ENCODE assay signal across 1 cellular context in the genomic region with DNA sequence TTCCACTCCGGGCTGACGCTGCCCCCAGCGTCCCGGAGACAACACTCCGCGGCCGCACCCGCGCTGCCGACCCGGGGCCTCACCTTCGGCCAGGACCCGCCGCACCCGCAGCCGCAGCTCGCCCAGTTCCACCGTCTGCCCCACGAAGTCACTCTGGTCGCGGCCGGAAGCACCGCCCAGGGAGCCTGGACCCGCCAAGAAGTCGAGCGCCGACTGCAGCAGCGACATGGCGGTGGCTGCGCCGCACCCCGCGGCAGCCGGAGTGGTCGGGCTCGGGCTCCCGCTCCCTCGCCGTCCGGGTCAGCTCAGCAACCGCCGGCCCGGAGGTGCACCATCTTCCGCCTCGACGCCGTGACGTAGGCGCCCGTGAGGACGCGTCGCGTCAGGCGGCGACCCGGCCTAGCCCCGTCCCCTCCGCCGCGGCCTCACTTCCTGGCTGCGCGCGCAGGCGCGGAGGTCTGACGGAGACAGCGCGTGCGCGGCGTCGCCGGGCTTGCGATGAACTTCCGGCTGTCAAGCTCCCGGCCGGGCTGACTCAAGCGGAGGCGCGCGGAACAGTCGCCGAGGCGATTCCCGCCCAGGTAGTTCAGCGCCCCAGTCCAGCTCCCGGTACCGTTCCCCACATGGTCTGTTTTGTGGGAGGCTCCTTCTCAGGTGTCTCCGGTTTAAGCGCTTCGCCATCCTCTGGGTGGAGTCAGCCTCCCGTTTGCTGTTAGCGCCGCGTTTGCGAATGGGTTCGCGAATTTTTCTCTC.
TF ChIP-seq lines count a peak whose summit lies in the region.

TSS of gene GAK (minus strand) at position 357 of the 753 bp plus-strand sequence. CDS start at position 228, 129 bp downstream.
A gene with protein sequence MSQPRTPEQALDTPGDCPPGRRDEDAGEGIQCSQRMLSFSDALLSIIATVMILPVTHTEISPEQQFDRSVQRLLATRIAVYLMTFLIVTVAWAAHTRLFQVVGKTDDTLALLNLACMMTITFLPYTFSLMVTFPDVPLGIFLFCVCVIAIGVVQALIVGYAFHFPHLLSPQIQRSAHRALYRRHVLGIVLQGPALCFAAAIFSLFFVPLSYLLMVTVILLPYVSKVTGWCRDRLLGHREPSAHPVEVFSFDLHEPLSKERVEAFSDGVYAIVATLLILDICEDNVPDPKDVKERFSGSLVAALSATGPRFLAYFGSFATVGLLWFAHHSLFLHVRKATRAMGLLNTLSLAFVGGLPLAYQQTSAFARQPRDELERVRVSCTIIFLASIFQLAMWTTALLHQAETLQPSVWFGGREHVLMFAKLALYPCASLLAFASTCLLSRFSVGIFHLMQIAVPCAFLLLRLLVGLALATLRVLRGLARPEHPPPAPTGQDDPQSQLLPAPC (plus strand): TSS at position 501 of the 753 bp plus-strand sequence. CDS start 15,280 bp downstream, outside the sequence.

TF ChIP-seq in HepG2, 621 proteins besides CTCF, POLR2A, EP300 and RAD21 (continued from another document and continues in another):
- TF ChIP-seq ZNF274 (CRISPR knock-in tag; IDR thresholded peaks at IDR 0.05) (peak; percentile 42; the same call in 1 of the 2 replicates), TARDBP (CRISPR knock-in tag; IDR thresholded peaks at IDR 0.05) (peak; percentile 86), HDAC1 (CRISPR knock-in tag; IDR thresholded peaks at IDR 0.05) (peak; percentile 97), U2AF1 (optimal IDR thresholded peaks at IDR 0.05; ENCODE audit: low read depth, low read length) (peak; percentile 84), ZUFSP (CRISPR knock-in tag; IDR thresholded peaks at IDR 0.05; ENCODE audit: borderline replicate concordance) (no peak), ZC3H4 (CRISPR knock-in tag; IDR thresholded peaks at IDR 0.05; ENCODE audit: borderline replicate concordance) (no peak), TOPORS (CRISPR knock-in tag; IDR thresholded peaks at IDR 0.05) (peak; percentile 82), CBX1 (IDR thresholded peaks at IDR 0.05; ENCODE audit: low read depth) (no peak), PRMT3 (CRISPR knock-in tag; IDR thresholded peaks at IDR 0.05; ENCODE audit: borderline replicate concordance, low read depth) (no peak), SMYD3 (CRISPR knock-in tag; IDR thresholded peaks at IDR 0.05) (no peak), HHEX (CRISPR knock-in tag; IDR thresholded peaks at IDR 0.05) (no peak), ZNF781 (CRISPR knock-in tag; IDR thresholded peaks at IDR 0.05; ENCODE audit: borderline replicate concordance, not compliant biosample characterization) (no peak), EED (CRISPR knock-in tag; IDR thresholded peaks at IDR 0.05) (peak; percentile 81; the same call in 1 of the 2 replicates), ZNF282 (IDR thresholded peaks at IDR 0.05; ENCODE audit: partially characterized antibody) (no peak), RARG (CRISPR knock-in tag; IDR thresholded peaks at IDR 0.05; ENCODE audit: low read depth) (no peak), FOXP1 (IDR thresholded peaks at IDR 0.05) (no peak), FOXP1 (CRISPR knock-in tag; IDR thresholded peaks at IDR 0.05) (no peak), HBP1 (CRISPR knock-in tag; IDR thresholded peaks at IDR 0.05; ENCODE audit: low read depth) (peak; percentile 8), ZNF280D (CRISPR knock-in tag; IDR thresholded peaks at IDR 0.05) (no peak), ZNF605 (CRISPR knock-in tag; IDR thresholded peaks at IDR 0.05) (peak; percentile 65; the same call in 1 of the 2 replicates), ZBTB26 (CRISPR knock-in tag; IDR thresholded peaks at IDR 0.05; ENCODE audit: borderline replicate concordance) (no peak), ZMYM2 (CRISPR knock-in tag; IDR thresholded peaks at IDR 0.05) (no peak), ZNF501 (CRISPR knock-in tag; IDR thresholded peaks at IDR 0.05) (peak; percentile 90), ARID2 (CRISPR knock-in tag; IDR thresholded peaks at IDR 0.05; ENCODE audit: borderline replicate concordance) (0 out of 2 replicates have a peak, but pooled peaks have one; percentile 58), TGIF2 (CRISPR knock-in tag; IDR thresholded peaks at IDR 0.05) (peak; percentile 96), TOE1 (CRISPR knock-in tag; IDR thresholded peaks at IDR 0.05) (no peak), CEBPG (CRISPR knock-in tag; IDR thresholded peaks at IDR 0.05) (0 out of 2 replicates have a peak, but pooled peaks have one; percentile 7)
- TF ChIP-seq, protein P1, sequence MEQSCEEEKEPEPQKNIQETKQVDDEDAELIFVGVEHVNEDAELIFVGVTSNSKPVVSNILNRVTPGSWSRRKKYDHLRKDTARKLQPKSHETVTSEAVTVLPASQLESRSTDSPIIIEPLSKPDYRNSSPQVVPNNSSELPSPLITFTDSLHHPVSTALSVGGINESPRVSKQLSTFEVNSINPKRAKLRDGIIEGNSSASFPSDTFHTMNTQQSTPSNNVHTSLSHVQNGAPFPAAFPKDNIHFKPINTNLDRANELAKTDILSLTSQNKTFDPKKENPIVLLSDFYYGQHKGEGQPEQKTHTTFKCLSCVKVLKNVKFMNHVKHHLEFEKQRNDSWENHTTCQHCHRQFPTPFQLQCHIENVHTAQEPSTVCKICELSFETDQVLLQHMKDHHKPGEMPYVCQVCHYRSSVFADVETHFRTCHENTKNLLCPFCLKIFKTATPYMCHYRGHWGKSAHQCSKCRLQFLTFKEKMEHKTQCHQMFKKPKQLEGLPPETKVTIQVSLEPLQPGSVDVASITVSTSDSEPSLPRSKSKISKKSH (CRISPR knock-in tag; IDR thresholded peaks at IDR 0.05; ENCODE audit: borderline replicate concordance): peak; percentile 71
- TF ChIP-seq, protein P2, sequence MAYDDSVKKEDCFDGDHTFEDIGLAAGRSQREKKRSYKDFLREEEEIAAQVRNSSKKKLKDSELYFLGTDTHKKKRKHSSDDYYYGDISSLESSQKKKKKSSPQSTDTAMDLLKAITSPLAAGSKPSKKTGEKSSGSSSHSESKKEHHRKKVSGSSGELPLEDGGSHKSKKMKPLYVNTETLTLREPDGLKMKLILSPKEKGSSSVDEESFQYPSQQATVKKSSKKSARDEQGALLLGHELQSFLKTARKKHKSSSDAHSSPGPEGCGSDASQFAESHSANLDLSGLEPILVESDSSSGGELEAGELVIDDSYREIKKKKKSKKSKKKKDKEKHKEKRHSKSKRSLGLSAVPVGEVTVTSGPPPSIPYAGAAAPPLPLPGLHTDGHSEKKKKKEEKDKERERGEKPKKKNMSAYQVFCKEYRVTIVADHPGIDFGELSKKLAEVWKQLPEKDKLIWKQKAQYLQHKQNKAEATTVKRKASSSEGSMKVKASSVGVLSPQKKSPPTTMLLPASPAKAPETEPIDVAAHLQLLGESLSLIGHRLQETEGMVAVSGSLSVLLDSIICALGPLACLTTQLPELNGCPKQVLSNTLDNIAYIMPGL (CRISPR knock-in tag; IDR thresholded peaks at IDR 0.05; ENCODE audit: borderline replicate concordance in 1 of 2, low read depth in 1 of 2): peak; percentile 48 to 84; a peak in 2 of 4 replicates
- TF ChIP-seq, protein P3, sequence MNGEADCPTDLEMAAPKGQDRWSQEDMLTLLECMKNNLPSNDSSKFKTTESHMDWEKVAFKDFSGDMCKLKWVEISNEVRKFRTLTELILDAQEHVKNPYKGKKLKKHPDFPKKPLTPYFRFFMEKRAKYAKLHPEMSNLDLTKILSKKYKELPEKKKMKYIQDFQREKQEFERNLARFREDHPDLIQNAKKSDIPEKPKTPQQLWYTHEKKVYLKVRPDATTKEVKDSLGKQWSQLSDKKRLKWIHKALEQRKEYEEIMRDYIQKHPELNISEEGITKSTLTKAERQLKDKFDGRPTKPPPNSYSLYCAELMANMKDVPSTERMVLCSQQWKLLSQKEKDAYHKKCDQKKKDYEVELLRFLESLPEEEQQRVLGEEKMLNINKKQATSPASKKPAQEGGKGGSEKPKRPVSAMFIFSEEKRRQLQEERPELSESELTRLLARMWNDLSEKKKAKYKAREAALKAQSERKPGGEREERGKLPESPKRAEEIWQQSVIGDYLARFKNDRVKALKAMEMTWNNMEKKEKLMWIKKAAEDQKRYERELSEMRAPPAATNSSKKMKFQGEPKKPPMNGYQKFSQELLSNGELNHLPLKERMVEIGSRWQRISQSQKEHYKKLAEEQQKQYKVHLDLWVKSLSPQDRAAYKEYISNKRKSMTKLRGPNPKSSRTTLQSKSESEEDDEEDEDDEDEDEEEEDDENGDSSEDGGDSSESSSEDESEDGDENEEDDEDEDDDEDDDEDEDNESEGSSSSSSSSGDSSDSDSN (CRISPR knock-in tag; IDR thresholded peaks at IDR 0.05): peak; percentile 86; the same call in 1 of the 2 replicates
- TF ChIP-seq, protein P4, sequence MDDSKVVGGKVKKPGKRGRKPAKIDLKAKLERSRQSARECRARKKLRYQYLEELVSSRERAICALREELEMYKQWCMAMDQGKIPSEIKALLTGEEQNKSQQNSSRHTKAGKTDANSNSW (CRISPR knock-in tag; IDR thresholded peaks at IDR 0.05; ENCODE audit: borderline replicate concordance): peak; percentile 38; the same call in 1 of the 2 replicates
- TF ChIP-seq, protein P5, sequence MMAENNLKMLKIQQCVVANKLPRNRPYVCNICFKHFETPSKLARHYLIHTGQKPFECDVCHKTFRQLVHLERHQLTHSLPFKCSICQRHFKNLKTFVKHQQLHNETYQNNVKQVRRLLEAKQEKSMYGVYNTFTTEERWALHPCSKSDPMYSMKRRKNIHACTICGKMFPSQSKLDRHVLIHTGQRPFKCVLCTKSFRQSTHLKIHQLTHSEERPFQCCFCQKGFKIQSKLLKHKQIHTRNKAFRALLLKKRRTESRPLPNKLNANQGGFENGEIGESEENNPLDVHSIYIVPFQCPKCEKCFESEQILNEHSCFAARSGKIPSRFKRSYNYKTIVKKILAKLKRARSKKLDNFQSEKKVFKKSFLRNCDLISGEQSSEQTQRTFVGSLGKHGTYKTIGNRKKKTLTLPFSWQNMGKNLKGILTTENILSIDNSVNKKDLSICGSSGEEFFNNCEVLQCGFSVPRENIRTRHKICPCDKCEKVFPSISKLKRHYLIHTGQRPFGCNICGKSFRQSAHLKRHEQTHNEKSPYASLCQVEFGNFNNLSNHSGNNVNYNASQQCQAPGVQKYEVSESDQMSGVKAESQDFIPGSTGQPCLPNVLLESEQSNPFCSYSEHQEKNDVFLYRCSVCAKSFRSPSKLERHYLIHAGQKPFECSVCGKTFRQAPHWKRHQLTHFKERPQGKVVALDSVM (CRISPR knock-in tag; IDR thresholded peaks at IDR 0.05): no peak; the same call in 1 of the 2 replicates
- TF ChIP-seq, protein P6, sequence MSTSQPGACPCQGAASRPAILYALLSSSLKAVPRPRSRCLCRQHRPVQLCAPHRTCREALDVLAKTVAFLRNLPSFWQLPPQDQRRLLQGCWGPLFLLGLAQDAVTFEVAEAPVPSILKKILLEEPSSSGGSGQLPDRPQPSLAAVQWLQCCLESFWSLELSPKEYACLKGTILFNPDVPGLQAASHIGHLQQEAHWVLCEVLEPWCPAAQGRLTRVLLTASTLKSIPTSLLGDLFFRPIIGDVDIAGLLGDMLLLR (CRISPR knock-in tag; IDR thresholded peaks at IDR 0.05): peak; percentile 76; the same call in 1 of the 2 replicates
- TF ChIP-seq, protein P7, sequence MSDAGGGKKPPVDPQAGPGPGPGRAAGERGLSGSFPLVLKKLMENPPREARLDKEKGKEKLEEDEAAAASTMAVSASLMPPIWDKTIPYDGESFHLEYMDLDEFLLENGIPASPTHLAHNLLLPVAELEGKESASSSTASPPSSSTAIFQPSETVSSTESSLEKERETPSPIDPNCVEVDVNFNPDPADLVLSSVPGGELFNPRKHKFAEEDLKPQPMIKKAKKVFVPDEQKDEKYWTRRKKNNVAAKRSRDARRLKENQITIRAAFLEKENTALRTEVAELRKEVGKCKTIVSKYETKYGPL (CRISPR knock-in tag; IDR thresholded peaks at IDR 0.05): no peak
